Comparison of ENCODE assay signal across 20 cellular contexts in genomic region chr17:58680038-58680369, GRCh38. TPM values are rescaled to one million over a fixed set of nuclear protein-coding genes. Genes with fewer than 3 reads are reported as not detected.
A peak's percentile ranks its signal among the peaks of the same experiment; 100 is the strongest.
DNase-seq lines count a peak whose midpoint lies in the region; ATAC-seq and TF ChIP-seq lines count a peak whose summit lies in the region.
"Had no signal": no experiment of that assay in that cellular context is flagged by ENCODE, and none has a peak within 500 bp of the region (broad histone marks: within the 10 kb centered on the region; RNA-seq: fewer than 3 reads in every experiment).

No MANE protein-coding gene starts in this region.

- TF ChIP-seq POLR2A in heart left ventricle (IDR thresholded peaks at IDR 0.05) (no peak), GM18505 (IDR thresholded peaks at IDR 0.05; ENCODE audit: borderline replicate concordance, extremely low read depth, insufficient read depth, insufficient read length) (no peak)

- H3K27ac ChIP-seq in heart left ventricle (peak overlapping the region in 2 of 12 donors; percentile 4 to 49), PC-3 (ENCODE audit: low read length) (peak overlapping the region; percentile 52)
- H3K27ac ChIP-seq: adrenal gland; BLaER1 treated with 17β-estradiol and CSF1 and Interleukin-3, amounts not matched to agents 10 nM and 100 nM; transverse colon had no signal

- H3K36me3 ChIP-seq in heart left ventricle (no peaks in the 10 kb centered on the region), PC-3 (ENCODE audit: low read depth, low read length) (no peaks in the 10 kb centered on the region)
- H3K36me3 ChIP-seq: adrenal gland; BLaER1 treated with 17β-estradiol and CSF1 and Interleukin-3, amounts not matched to agents 10 nM and 100 nM; transverse colon had no signal

- TF ChIP-seq CTCF in heart left ventricle (IDR thresholded peaks at IDR 0.05), result no peak
- no peak for TF ChIP-seq CTCF in PC-3 (conservative IDR thresholded peaks at IDR 0.05; ENCODE audit: low read depth, low read length)
- TF ChIP-seq CTCF in type B pancreatic cell (conservative IDR thresholded peaks at IDR 0.05), result no peak

- BruUV-seq in PC-3 (replicated peaks; lab: Mats Ljungman, UMichigan), result no TSS peak

- H3K4me1 Mint-ChIP-seq in memory B cell (peaks cover 7% of the 10 kb centered on the region), type B pancreatic cell (ENCODE audit: unreplicated experiment) (peaks cover 13% of the 10 kb centered on the region)

- no peaks in the 10 kb centered on the region for H4K20me1 ChIP-seq in PC-3 (ENCODE audit: low read length)
- H4K20me1 ChIP-seq: BLaER1 treated with 17β-estradiol and CSF1 and Interleukin-3, amounts not matched to agents 10 nM and 100 nM had no signal

- H3K4me3 ChIP-seq in heart left ventricle (peak overlapping the region in 4 of 12 donors; percentile 10 to 26 (median 20)), PC-3 (ENCODE audit: low read length) (no peak overlapping the region)
- H3K4me3 ChIP-seq: adrenal gland; BLaER1 treated with 17β-estradiol and CSF1 and Interleukin-3, amounts not matched to agents 10 nM and 100 nM; mucosa of descending colon; transverse colon had no signal

- POLR2A ChIA-PET in PC-3 (lab: Charles Lee; ENCODE audit: unreplicated experiment), result no interaction called here

- H2AFZ ChIP-seq in PC-3 (ENCODE audit: low read length), result no peak overlapping the region

- intact Hi-C loops in Right ventricle myocardium superior (cut with DNase I) (no loop called here), heart left ventricle (cut with DNase I) (loop anchor here in 1 of 10 donors (10.0 kb wide), 1 partner anchor 145 kb away; no protein-coding TSS in a partner anchor), PC-3 (cut with micrococcal nuclease) (no loop called here)

- WGBS in heart left ventricle, 4 donors, result 60 to 75% (median 63%) methylated on average over 6 of the region's 6 CpGs

- H3K36me3 Mint-ChIP-seq in memory B cell (no peaks in the 10 kb centered on the region), type B pancreatic cell (no peaks in the 10 kb centered on the region)

- DNase-seq in Right ventricle myocardium superior (no peak), heart left ventricle (no peak), PC-3 (no peak), memory B cell (ENCODE audit: low spot score in 2 of 2) (no peak), type B pancreatic cell (ENCODE audit: extremely low spot score, unreplicated experiment) (no peak), amniotic stem cell (lab: John Stamatoyannopoulos, UW) (no peak)
- no peak for DNase-seq in activated CD4-positive, alpha-beta T cell treated with anti-CD3 and anti-CD28 coated beads for 1 hour
- DNase-seq: activated CD4-positive, alpha-beta T cell treated with anti-CD3 and anti-CD28 coated beads, Interleukin-2, amount 50 U/mL, for 1 hour; activated CD8-positive, alpha-beta memory T cell treated with anti-CD3 and anti-CD28 coated beads, Interleukin-2, amount 50 U/mL, for 48 hours; activated gamma-delta T cell treated with Interleukin-2 at 50 U/mL for 16 hours; adrenal gland; central memory CD4-positive, alpha-beta T cell; GOT3; left colon; mucosa of descending colon; NCI-H1694 treated with DMSO at 0.1 percent for 48 hours; stimulated activated naive CD4-positive, alpha-beta T cell treated with Interleukin-2 at 50 U/mL for 16 hours; transverse colon had no signal

- H3K4me1 ChIP-seq in heart left ventricle (no peaks in the 10 kb centered on the region), PC-3 (ENCODE audit: insufficient read depth, low read length) (peaks cover 18% of the 10 kb centered on the region)
- H3K4me1 ChIP-seq: adrenal gland, transverse colon had no signal

- H3K9me2 ChIP-seq in PC-3 (replicated peaks; ENCODE audit: low read length), result no peaks in the 10 kb centered on the region

- H3K27me3 ChIP-seq in heart left ventricle, result no peaks in the 10 kb centered on the region
- H3K27me3 ChIP-seq in PC-3 (ENCODE audit: low read length), result no peaks in the 10 kb centered on the region
- H3K27me3 ChIP-seq: BLaER1 treated with 17β-estradiol and CSF1 and Interleukin-3, amounts not matched to agents 10 nM and 100 nM had no signal

- CTCF ChIA-PET in PC-3 (lab: Charles Lee), result no interaction called here

- no peaks in the 10 kb centered on the region for H3F3A ChIP-seq in PC-3 (ENCODE audit: low read length, unreplicated experiment)

- no peak overlapping the region for H3K4me2 ChIP-seq in PC-3 (ENCODE audit: low read length)

- H3K9me3 ChIP-seq in heart left ventricle, result no peaks in the 10 kb centered on the region
- H3K9me3 ChIP-seq in PC-3 (ENCODE audit: low read length), result no peaks in the 10 kb centered on the region
- H3K9me3 ChIP-seq: adrenal gland; BLaER1 treated with 17β-estradiol and CSF1 and Interleukin-3, amounts not matched to agents 10 nM and 100 nM; mucosa of descending colon; transverse colon had no signal

- H3K4me3 Mint-ChIP-seq in memory B cell, result peak overlapping the region; percentile 35
- H3K4me3 Mint-ChIP-seq in type B pancreatic cell, result peak overlapping the region; percentile 43

- H3K9ac ChIP-seq in PC-3 (ENCODE audit: low read length), result 0 out of 2 replicates have a peak overlapping the region, but pooled peaks have one; percentile 16
- H3K9ac ChIP-seq: BLaER1 treated with 17β-estradiol and CSF1 and Interleukin-3, amounts not matched to agents 10 nM and 100 nM had no signal

- H3K27ac Mint-ChIP-seq in memory B cell, result peak overlapping the region; percentile 56
- H3K27ac Mint-ChIP-seq in type B pancreatic cell, result peak overlapping the region; percentile 87

- H3K79me2 ChIP-seq in PC-3 (ENCODE audit: low read length), result no peaks in the 10 kb centered on the region

- H3K9me3 Mint-ChIP-seq in memory B cell (no peaks in the 10 kb centered on the region), type B pancreatic cell (no peaks in the 10 kb centered on the region)

- peak; percentile 31 for ATAC-seq in Right ventricle myocardium superior (ENCODE audit: poor library complexity)
- no peak for ATAC-seq in heart left ventricle
- ATAC-seq in PC-3, result no peak
- ATAC-seq in memory B cell (ENCODE audit: low read depth), result peak; percentile 35
- ATAC-seq in GM18505 (IDR thresholded peaks at IDR 0.05; ENCODE audit: unreplicated experiment), result no peak
- ATAC-seq: left colon had no signal

- peaks cover 2% of the 10 kb centered on the region for H3K27me3 Mint-ChIP-seq in memory B cell
- H3K27me3 Mint-ChIP-seq in type B pancreatic cell, result no peaks in the 10 kb centered on the region

RNA-seq across cellular contexts. Expression of gene TEX14, which starts 11.8 kb away (rescaled TPM):
- 0.13 TPM for total RNA-seq in Right ventricle myocardium superior
- total RNA-seq in heart left ventricle, result under 1 TPM in 6 of 9 donors, not detected in 3; 0.08 to 0.36 (median 0.12) TPM
- polyA plus RNA-seq in heart left ventricle, result under 1 TPM; 0.04 to 0.08 TPM
- total RNA-seq in PC-3 (2014; rRNA removed), result 0.12 and 0.29 TPM in 2 replicates
- total RNA-seq in type B pancreatic cell (ENCODE audit: low replicate concordance), result 0.17 and 0.34 TPM in 2 replicates

RNA-seq across cellular contexts. Expression of gene RAD51C, which starts 12.4 kb away (rescaled TPM):
- total RNA-seq in Right ventricle myocardium superior (38.5 TPM), heart left ventricle (10 to 100 TPM; 17.1 to 48.9 (median 39.6) TPM), PC-3 (2014; rRNA removed) (58.9 and 71.1 TPM in 2 replicates), type B pancreatic cell (ENCODE audit: low replicate concordance) (32.0 and 36.8 TPM in 2 replicates)
- 10 to 100 TPM; 20.8 to 41.1 TPM for polyA plus RNA-seq in heart left ventricle

Comparison
In these comparisons a context has a peak if more than half of its experiments do, and no peak if none do; other contexts are left out.
1. ATAC-seq: peak in Right ventricle myocardium superior (single experiment) and memory B cell (single experiment); none in heart left ventricle (0 of 4), PC-3 (single experiment) and GM18505 (single experiment).